Comparison of ENCODE assay signal across 21 cellular contexts in genomic region chr10:34520084-34520483, GRCh38.
A peak's percentile ranks its signal among the peaks of the same experiment; 100 is the strongest.
DNase-seq lines count a peak whose midpoint lies in the region; ATAC-seq and TF ChIP-seq lines count a peak whose summit lies in the region.
"Had no signal": no experiment of that assay in that cellular context is flagged by ENCODE, and none has a peak within 500 bp of the region (broad histone marks: within the 10 kb centered on the region; RNA-seq: fewer than 3 reads in every experiment).

No MANE protein-coding gene starts in this region.

- no peaks in the 10 kb centered on the region for H3K9me2 ChIP-seq in PC-9 (ENCODE audit: insufficient read depth)

- no peak overlapping the region for H2AFZ ChIP-seq in PC-9

- no peaks in the 10 kb centered on the region for H3K36me3 ChIP-seq in PC-9 (ENCODE audit: low read depth)
- H3K36me3 ChIP-seq: adrenal gland, transverse colon had no signal

- no peaks in the 10 kb centered on the region for H3K9me3 ChIP-seq in PC-9 (ENCODE audit: insufficient read depth, low read depth)
- H3K9me3 ChIP-seq: adrenal gland; BLaER1 treated with 17β-estradiol and CSF1 and Interleukin-3, amounts not matched to agents 10 nM and 100 nM; lower lobe of right lung; transverse colon had no signal

- peaks cover 13% of the 10 kb centered on the region for H3K4me1 ChIP-seq in PC-9 (replicated peaks; ENCODE audit: insufficient read depth)
- H3K4me1 ChIP-seq: adrenal gland, lower lobe of right lung had no signal

- H3K27ac ChIP-seq in PC-9 (peak overlapping the region; percentile 32; the same call in 1 of the 2 replicates), skin epidermis (peak overlapping the region in 12 of 21 experiments; percentile 19 to 78 (median 68))
- H3K27ac ChIP-seq: adrenal gland; BLaER1 treated with 17β-estradiol and CSF1 and Interleukin-3, amounts not matched to agents 10 nM and 100 nM; lower lobe of right lung; transverse colon had no signal

- TF ChIP-seq CTCF in PC-9 (conservative IDR thresholded peaks at IDR 0.05) (no peak), epithelial cell of esophagus (IDR thresholded peaks at IDR 0.05; ENCODE audit: insufficient read depth, low read depth, low read length, missing control alignments) (no peak)

- POLR2A ChIA-PET in PC-9 (lab: Charles Lee; ENCODE audit: unreplicated experiment), result no interaction called here

- H4K20me1 ChIP-seq in PC-9 (ENCODE audit: insufficient read depth), result no peaks in the 10 kb centered on the region
- H4K20me1 ChIP-seq: BLaER1 treated with 17β-estradiol and CSF1 and Interleukin-3, amounts not matched to agents 10 nM and 100 nM had no signal

- 0 out of 2 replicates have a peak overlapping the region, but pooled peaks have one; percentile 15 for H3K4me2 ChIP-seq in PC-9
- H3K4me2 ChIP-seq: BLaER1 treated with 17β-estradiol and CSF1 and Interleukin-3, amounts not matched to agents 10 nM and 100 nM had no signal

- ATAC-seq in GM21367 (IDR thresholded peaks at IDR 0.05; ENCODE audit: unreplicated experiment), result no peak
- ATAC-seq: effector memory CD8-positive, alpha-beta T cell; K562; lower lobe of right lung; naive thymus-derived CD8-positive, alpha-beta T cell; Panc1; stimulated activated memory B cell treated with anti-CD40 and anti-IgM and Interleukin-4, amounts not matched to agents 10 μg/mL and 1 μg/mL and 100 μg/mL, for 72 hours had no signal

- no TSS peak for BruUV-seq in PC-9 (replicated peaks; lab: Mats Ljungman, UMichigan)

- intact Hi-C loops in PC-9 (cut with micrococcal nuclease; ENCODE audit: unreplicated experiment), result no loop called here

- CTCF ChIA-PET in PC-9 (lab: Charles Lee), result no interaction called here

- peaks cover 27% of the 10 kb centered on the region for H3K79me2 ChIP-seq in PC-9 (ENCODE audit: low read depth)

- DNase-seq in NCI-H1417 (lab: John Stamatoyannopoulos, UW), result peak in 2 of 3 experiments; percentile 46 to 86
- peak in 1 of 2 experiments; percentile 71 for DNase-seq in PC-9
- DNase-seq in epithelial cell of esophagus (ENCODE audit: low read depth), result peak; percentile 92
- no peak for DNase-seq in T-helper 9 cell
- DNase-seq in HuH-7 (ENCODE audit: low spot score), result no peak
- DNase-seq: activated effector memory CD4-positive, alpha-beta T cell treated with Interleukin-2 at 50 U/mL for 16 hours; adrenal gland; DMS79; effector memory CD8-positive, alpha-beta T cell; foreskin fibroblast; lower lobe of right lung; naive thymus-derived CD8-positive, alpha-beta T cell; NCI-H1105; NCI-H524; transverse colon had no signal

- H3F3A ChIP-seq in PC-9 (ENCODE audit: insufficient read depth, low read depth), result 0 out of 2 replicates have a peak, but pooled peaks cover under 1% of the 10 kb centered on the region

- no peaks in the 10 kb centered on the region for H3K27me3 ChIP-seq in PC-9 (ENCODE audit: insufficient read depth, low read depth)
- H3K27me3 ChIP-seq: adrenal gland; BLaER1 treated with 17β-estradiol and CSF1 and Interleukin-3, amounts not matched to agents 10 nM and 100 nM; transverse colon had no signal

- H3K4me3 ChIP-seq in PC-9, result no peak overlapping the region
- H3K4me3 ChIP-seq in epithelial cell of esophagus (ENCODE audit: low read length), result no peak overlapping the region
- no peak overlapping the region for H3K4me3 ChIP-seq in skin epidermis
- H3K4me3 ChIP-seq: adrenal gland; BLaER1 treated with 17β-estradiol and CSF1 and Interleukin-3, amounts not matched to agents 10 nM and 100 nM; K562; lower lobe of right lung; transverse colon had no signal

Comparison
In these comparisons a context has a peak if more than half of its experiments do, and no peak if none do; other contexts are left out.
1. DNase-seq: peak in NCI-H1417 (2 of 3) and epithelial cell of esophagus (single experiment); none in T-helper 9 cell (single experiment) and HuH-7 (single experiment).